ENCODE assay signal across 25 cellular contexts in the genomic region with DNA sequence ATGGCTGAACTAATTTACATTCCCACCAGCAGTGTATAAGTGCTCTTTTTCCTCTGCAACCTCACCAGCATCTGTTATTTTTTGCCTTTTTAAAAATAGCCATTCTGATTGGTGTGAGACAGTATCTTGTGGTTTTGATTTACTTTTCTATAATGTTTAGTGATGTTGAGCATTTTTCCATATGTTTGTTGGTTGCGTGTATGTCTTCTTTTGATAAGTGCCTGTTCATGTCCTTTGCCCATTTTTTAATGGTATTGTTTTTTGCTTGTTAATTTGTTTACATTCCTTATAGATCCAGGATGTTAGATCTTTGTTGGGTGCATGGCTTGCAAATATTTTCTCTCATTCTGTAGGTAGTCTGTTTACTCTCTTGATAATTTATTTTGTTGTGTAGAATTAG.
A peak's percentile ranks its signal among the peaks of the same experiment; 100 is the strongest.
DNase-seq lines count a peak whose midpoint lies in the region; ATAC-seq and TF ChIP-seq lines count a peak whose summit lies in the region.
"Had no signal": no experiment of that assay in that cellular context is flagged by ENCODE, and none has a peak within 500 bp of the region (broad histone marks: within the 10 kb centered on the region; RNA-seq: fewer than 3 reads in every experiment).

No MANE protein-coding gene starts in this region.

- DNase-seq in endothelial cell (ENCODE audit: low spot score): no peak
- no peak for DNase-seq in T-helper 17 cell
- DNase-seq: 8988T; ACHN; AML-193; BE2C; C1 segment of cervical spinal cord; Caco-2; Calu3; CD4-positive, alpha-beta memory T cell; CD4-positive, alpha-beta T cell; CD4-positive, CD25-positive, alpha-beta regulatory T cell; CD8-positive, alpha-beta memory T cell; CD8-positive, alpha-beta T cell; COR-L47; DMS 273 treated with DMSO at 0.1 percent for 48 hours; DMS153; DMS53; DMS79; DMS79 treated with DMSO at 0.1 percent for 48 hours; DND-41; EL had no signal

- TF ChIP-seq CTCF in endothelial cell (IDR thresholded peaks at IDR 0.05; ENCODE audit: unreplicated experiment): no peak

- H3K4me1 Mint-ChIP-seq in endothelial cell (ENCODE audit: unreplicated experiment) (no peaks in the 10 kb centered on the region), T-helper 17 cell (no peaks in the 10 kb centered on the region)
- H3K4me1 Mint-ChIP-seq: B cell; CD14-positive monocyte; CD4-positive, alpha-beta memory T cell; CD4-positive, CD25-positive, alpha-beta regulatory T cell; CD8-positive, alpha-beta memory T cell had no signal

- no peaks in the 10 kb centered on the region for H3K9me3 Mint-ChIP-seq in endothelial cell (ENCODE audit: unreplicated experiment)

- H3K4me3 Mint-ChIP-seq in endothelial cell (ENCODE audit: unreplicated experiment) (peak overlapping the region; percentile 44), T-helper 17 cell (no peak overlapping the region)
- H3K4me3 Mint-ChIP-seq: B cell; CD14-positive monocyte; CD4-positive, alpha-beta T cell; CD4-positive, CD25-positive, alpha-beta regulatory T cell; CD8-positive, alpha-beta memory T cell; CD8-positive, alpha-beta T cell had no signal

- ATAC-seq in T-helper 17 cell: no peak
- ATAC-seq: A549; CD8-positive, alpha-beta T cell had no signal

- H3K9me3 ChIP-seq in T-helper 17 cell (ENCODE audit: control insufficient read depth, low read length, poor library complexity, severe bottlenecking): no peaks in the 10 kb centered on the region
- H3K9me3 ChIP-seq: Caco-2 had no signal

- peaks cover 34% of the 10 kb centered on the region for H3K36me3 Mint-ChIP-seq in endothelial cell (ENCODE audit: low read depth, unreplicated experiment)
- no peaks in the 10 kb centered on the region for H3K36me3 Mint-ChIP-seq in T-helper 17 cell (ENCODE audit: low read depth)
- H3K36me3 Mint-ChIP-seq: CD14-positive monocyte; CD4-positive, alpha-beta memory T cell; CD4-positive, CD25-positive, alpha-beta regulatory T cell; CD8-positive, alpha-beta memory T cell; CD8-positive, alpha-beta T cell had no signal

- no peak overlapping the region for H3K27ac Mint-ChIP-seq in endothelial cell (ENCODE audit: unreplicated experiment)
- H3K27ac Mint-ChIP-seq in T-helper 17 cell: no peak overlapping the region
- H3K27ac Mint-ChIP-seq: B cell; CD14-positive monocyte; CD4-positive, alpha-beta memory T cell; CD4-positive, alpha-beta T cell; CD4-positive, CD25-positive, alpha-beta regulatory T cell; CD8-positive, alpha-beta memory T cell; CD8-positive, alpha-beta T cell had no signal

- H3K27me3 Mint-ChIP-seq in endothelial cell (ENCODE audit: unreplicated experiment) (peaks cover 7% of the 10 kb centered on the region), T-helper 17 cell (no peaks in the 10 kb centered on the region)
- H3K27me3 Mint-ChIP-seq: B cell; CD4-positive, alpha-beta memory T cell; CD4-positive, alpha-beta T cell; CD4-positive, CD25-positive, alpha-beta regulatory T cell; CD8-positive, alpha-beta memory T cell had no signal
